ENCODE assay signal across 14 cellular contexts in genomic region chr11:64661146-64661545, GRCh38.
DNase-seq lines count a peak whose midpoint lies in the region; ATAC-seq and TF ChIP-seq lines count a peak whose summit lies in the region.
"Had no signal": no experiment of that assay in that cellular context is flagged by ENCODE, and none has a peak within 500 bp of the region (broad histone marks: within the 10 kb centered on the region; RNA-seq: fewer than 3 reads in every experiment).

No MANE protein-coding gene starts in this region.

- peak overlapping the region; percentile 79 to 89 for H3K27ac ChIP-seq in ascending aorta
- H3K27ac ChIP-seq in spleen = peak overlapping the region in 5 of 8 donors; percentile 9 to 51 (median 42)
- no peak overlapping the region for H3K27ac ChIP-seq in RWPE1
- H3K27ac ChIP-seq: PC-9 had no signal

- WGBS in spleen, 5 donors = 44 to 61% (median 56%) methylated on average over 3 to 6 of the region's 6 CpGs

- TF ChIP-seq CTCF in ascending aorta (IDR thresholded peaks at IDR 0.05) (no peak), spleen (IDR thresholded peaks at IDR 0.05 in 8 of 11, conservative IDR thresholded peaks at IDR 0.05 in 3 of 11) (no peak), RWPE1 (conservative IDR thresholded peaks at IDR 0.05; ENCODE audit: low read depth) (no peak)

- H3K36me3 Mint-ChIP-seq in activated T-cell treated with anti-CD3 and anti-CD28 coated beads, Interleukin-2, amount 50 U/mL, for 4 hours (ENCODE audit: insufficient read depth) = no peaks in the 10 kb centered on the region

- H3K4me3 Mint-ChIP-seq in activated T-cell treated with anti-CD3 and anti-CD28 coated beads, Interleukin-2, amount 50 U/mL, for 4 hours = no peak overlapping the region

- peaks cover 11 to 18% of the 10 kb centered on the region in 2 donors for H3K4me1 ChIP-seq in ascending aorta
- H3K4me1 ChIP-seq in spleen = peaks cover 0 to 21% (median 11%) of the 10 kb centered on the region in 6 donors
- H3K4me1 ChIP-seq: HAP-1 had no signal

- POLR2A ChIA-PET in RWPE1 (lab: Yijun Ruan, JAX; ENCODE audit: low non-redundant PET) = no interaction called here

- H3K27me3 ChIP-seq in ascending aorta (no peaks in the 10 kb centered on the region), spleen (replicated peaks in 1 of 7) (peaks cover 0 to 4% (median 0%) of the 10 kb centered on the region in 7 donors)

- peaks cover 3% of the 10 kb centered on the region for H3K27me3 Mint-ChIP-seq in activated T-cell treated with anti-CD3 and anti-CD28 coated beads, Interleukin-2, amount 50 U/mL, for 4 hours (ENCODE audit: low read depth)

- peak; percentile 52 to 91 for ATAC-seq in left cardiac atrium
- no peak for ATAC-seq in activated T-cell treated with anti-CD3 and anti-CD28 coated beads, Interleukin-2, amount 50 U/mL, for 4 hours

- no peak for TF ChIP-seq POLR2A in spleen (IDR thresholded peaks at IDR 0.05)

- DNase-seq in GM03348 (ENCODE audit: low spot score) (peak; percentile 86), ascending aorta (ENCODE audit: low spot score in 2 of 2) (peak; percentile 47 to 92), left cardiac atrium (peak; percentile 64), spleen (no peak), DMS79 treated with DMSO at 0.1 percent for 48 hours (lab: John Stamatoyannopoulos, UW) (no peak), RWPE1 (ENCODE audit: low spot score) (no peak), NCI-H2107 treated with DMSO at 0.1 percent for 48 hours (lab: John Stamatoyannopoulos, UW; ENCODE audit: unreplicated experiment) (no peak)
- no peak for DNase-seq in activated T-cell treated with anti-CD3 and anti-CD28 coated beads, Interleukin-2, amount 50 U/mL, for 4 hours
- DNase-seq: activated CD8-positive, alpha-beta memory T cell treated with anti-CD3 and anti-CD28 coated beads, Interleukin-2, amount 50 U/mL, for 48 hours; COR-L47; esophagus squamous epithelium; NCI-H187 treated with DMSO at 0.1 percent for 48 hours; PC-9 had no signal

- peak overlapping the region; percentile 45 to 65 for H3K4me3 ChIP-seq in ascending aorta
- H3K4me3 ChIP-seq in spleen = peak overlapping the region in 2 of 8 donors; percentile 6 to 30
- H3K4me3 ChIP-seq: esophagus squamous epithelium, HAP-1, PC-9 had no signal

- CTCF ChIA-PET in RWPE1 (lab: Yijun Ruan, JAX) = interaction anchor here (0.7 kb wide), 1 partner anchor 90 kb away, joined by 3 read pairs; no protein-coding TSS in a partner anchor

- intact Hi-C loops in ascending aorta (cut with DNase I) (loop anchor here (1.0 kb wide), 2 partner anchors 14 to 27 kb away; no protein-coding TSS in a partner anchor), left cardiac atrium (cut with DNase I) (no loop called here), spleen (cut with DNase I; ENCODE audit: low total_unique reads) (no loop called here)

- H3K4me1 Mint-ChIP-seq in activated T-cell treated with anti-CD3 and anti-CD28 coated beads, Interleukin-2, amount 50 U/mL, for 4 hours (ENCODE audit: low read depth) = peaks cover 1% of the 10 kb centered on the region

- H3K9me3 Mint-ChIP-seq in activated T-cell treated with anti-CD3 and anti-CD28 coated beads, Interleukin-2, amount 50 U/mL, for 4 hours = no peaks in the 10 kb centered on the region

- no peaks in the 10 kb centered on the region for H3K9me3 ChIP-seq in ascending aorta
- no peaks in the 10 kb centered on the region for H3K9me3 ChIP-seq in spleen
- H3K9me3 ChIP-seq: esophagus squamous epithelium, HAP-1 had no signal

- H3K36me3 ChIP-seq in ascending aorta (no peaks in the 10 kb centered on the region), spleen (no peaks in the 10 kb centered on the region)
- H3K36me3 ChIP-seq: esophagus squamous epithelium, HAP-1 had no signal

Comparison
In these comparisons a context has a peak if more than half of its experiments do, and no peak if none do; other contexts are left out.
1. DNase-seq: peak in GM03348 (single experiment), ascending aorta (2 of 2) and left cardiac atrium (single experiment); none in spleen (single experiment), DMS79 treated with DMSO at 0.1 percent for 48 hours (single experiment), RWPE1 (single experiment), activated T-cell treated with anti-CD3 and anti-CD28 coated beads, Interleukin-2, amount 50 U/mL, for 4 hours (single experiment) and NCI-H2107 treated with DMSO at 0.1 percent for 48 hours (single experiment).
2. ATAC-seq: peak in left cardiac atrium (2 of 2); none in activated T-cell treated with anti-CD3 and anti-CD28 coated beads, Interleukin-2, amount 50 U/mL, for 4 hours (0 of 2).